ENCODE assay signal across 1 cellular context in the genomic region with DNA sequence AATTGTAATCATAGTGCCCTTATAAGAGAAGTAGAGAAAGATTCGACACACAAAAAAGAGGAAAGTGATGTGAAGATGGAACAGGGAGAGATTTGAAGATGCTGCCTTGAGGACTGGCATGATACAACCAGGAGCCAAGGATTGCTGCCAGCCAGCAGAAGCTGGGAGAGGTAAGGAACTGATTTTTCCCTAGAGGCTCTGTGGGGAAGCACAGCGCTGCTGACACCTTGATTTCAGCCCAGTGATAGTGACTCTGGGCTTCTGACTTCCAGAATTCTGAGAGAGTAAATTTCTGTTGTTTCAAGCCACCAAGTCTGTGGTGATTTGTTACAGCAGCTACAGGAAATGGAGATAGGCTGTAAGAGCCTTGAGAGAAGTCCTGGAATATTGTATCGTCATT.
TF ChIP-seq lines count a peak whose summit lies in the region.

No MANE protein-coding gene starts in this region.

TF ChIP-seq in H1, 55 proteins besides CTCF, POLR2A, EP300 and RAD21:
- no peak for TF ChIP-seq GABPA (IDR thresholded peaks at IDR 0.05; ENCODE audit: borderline replicate concordance, insufficient read depth, low read length)
- TF ChIP-seq CHD2 (IDR thresholded peaks at IDR 0.05; ENCODE audit: low read length): no peak
- no peak for TF ChIP-seq SIRT6 (IDR thresholded peaks at IDR 0.05; ENCODE audit: low read length)
- no peak for TF ChIP-seq ZNF274 (IDR thresholded peaks at IDR 0.05; ENCODE audit: borderline replicate concordance, extremely low read depth, low read length)
- TF ChIP-seq MAFK (IDR thresholded peaks at IDR 0.05; ENCODE audit: low read depth, low read length): no peak
- no peak for TF ChIP-seq SP1 (IDR thresholded peaks at IDR 0.05; ENCODE audit: low read depth, low read length)
